Comparison of ENCODE assay signal across 2 cellular contexts in genomic region chr19:11973020-11973810, GRCh38.
TF ChIP-seq lines count a peak whose summit lies in the region.

No MANE protein-coding gene starts in this region.

TF ChIP-seq in HepG2, 621 proteins besides CTCF, POLR2A, EP300 and RAD21:
- peak; percentile 68 for TF ChIP-seq RFX5 (IDR thresholded peaks at IDR 0.05; ENCODE audit: low read depth, low read length)
- no peak for TF ChIP-seq ZNF362 (CRISPR knock-in tag; IDR thresholded peaks at IDR 0.05; ENCODE audit: borderline replicate concordance)

TF ChIP-seq in H1, 55 proteins besides CTCF, POLR2A, EP300 and RAD21:
- no peak for TF ChIP-seq BRCA1 (IDR thresholded peaks at IDR 0.05; ENCODE audit: low read depth, low read length)
- peak; percentile 59; the same call in 1 of the 2 replicates for TF ChIP-seq RFX5 (IDR thresholded peaks at IDR 0.05; ENCODE audit: borderline replicate concordance, low read depth, low read length)
- no peak for TF ChIP-seq CBX8 (IDR thresholded peaks at IDR 0.05; ENCODE audit: borderline replicate concordance, low read depth, low read length)
